In the genomic region with DNA sequence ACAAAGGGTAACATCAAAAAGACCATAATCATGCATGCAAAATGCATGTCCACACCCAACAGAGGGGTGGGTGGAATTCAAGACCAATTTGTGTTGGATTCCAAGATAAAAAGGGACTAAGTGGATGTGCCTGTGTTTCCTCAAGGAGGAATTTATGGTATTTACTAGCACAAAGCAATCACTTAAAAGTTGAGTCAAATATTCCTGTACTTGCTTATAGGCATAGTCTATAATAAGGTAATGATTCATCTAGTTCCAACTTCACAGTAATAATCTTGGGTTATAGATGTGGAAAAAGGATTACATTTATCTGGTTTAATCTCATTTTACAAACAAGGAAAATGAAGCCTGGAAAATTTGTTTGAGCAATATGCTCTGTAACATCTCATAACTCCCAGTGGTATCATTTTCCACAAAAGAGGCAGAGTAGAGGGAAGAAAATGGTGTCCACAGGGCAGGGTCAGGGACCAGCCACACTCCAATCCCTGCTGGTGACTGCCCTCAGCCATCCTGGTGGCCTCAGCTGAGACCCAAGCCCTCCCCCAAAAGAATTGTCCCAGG, we compare ENCODE assay signal across 15 cellular contexts.
DNase-seq lines count a peak whose midpoint lies in the region; ATAC-seq, FAIRE-seq and TF ChIP-seq lines count a peak whose summit lies in the region.
"Had no signal": no experiment of that assay in that cellular context is flagged by ENCODE, and none has a peak within 500 bp of the region (broad histone marks: within the 10 kb centered on the region; RNA-seq: fewer than 3 reads in every experiment).

No MANE protein-coding gene starts in this region.

- H2AFZ ChIP-seq in astrocyte (ENCODE audit: low read depth, low read length) (no peak overlapping the region), mesenchymal stem cell (ENCODE audit: low read depth, low read length) (no peak overlapping the region)

- no peaks in the 10 kb centered on the region for H3K36me3 ChIP-seq in HUES6 (ENCODE audit: control insufficient read depth, insufficient read depth, low read length)
- no peaks in the 10 kb centered on the region for H3K36me3 ChIP-seq in astrocyte (ENCODE audit: insufficient read depth, low read length)
- peaks cover 0 to 7% of the 10 kb centered on the region in 2 experiments for H3K36me3 ChIP-seq in mesenchymal stem cell (ENCODE audit: control insufficient read depth in 1 of 2, insufficient read depth in 2 of 2, low read depth in 1 of 2, low read length in 2 of 2)
- H3K36me3 ChIP-seq in testis (ENCODE audit: low read depth, missing control alignments), result no peaks in the 10 kb centered on the region

- peaks cover 74% of the 10 kb centered on the region for H3K79me2 ChIP-seq in astrocyte (ENCODE audit: insufficient read depth, low read length)

- no peak overlapping the region for H3K4me3 ChIP-seq in HUES6 (ENCODE audit: low read depth, low read length)
- no peak overlapping the region for H3K4me3 ChIP-seq in astrocyte (ENCODE audit: insufficient read depth, low read depth, low read length)
- no peak overlapping the region for H3K4me3 ChIP-seq in mesenchymal stem cell (ENCODE audit: insufficient read depth in 1 of 2, low read depth in 1 of 2, low read length in 2 of 2)
- H3K4me3 ChIP-seq in testis, result no peak overlapping the region

- H3K4me1 ChIP-seq in HUES6 (ENCODE audit: control insufficient read depth, insufficient read depth, low read length) (peaks cover 12% of the 10 kb centered on the region), astrocyte (ENCODE audit: insufficient read depth, low read length) (peaks cover 43% of the 10 kb centered on the region), mesenchymal stem cell (ENCODE audit: control insufficient read depth, insufficient read depth, low read depth, low read length) (peaks cover 11% of the 10 kb centered on the region), testis (peaks cover 6% of the 10 kb centered on the region)

- no peak overlapping the region for H4K8ac ChIP-seq in mesenchymal stem cell (ENCODE audit: low read length)

- no peaks in the 10 kb centered on the region for H3K9me3 ChIP-seq in HUES6 (ENCODE audit: control insufficient read depth, insufficient read depth, low read depth, low read length)
- no peaks in the 10 kb centered on the region for H3K9me3 ChIP-seq in astrocyte (ENCODE audit: insufficient read depth, low read depth, low read length)
- no peaks in the 10 kb centered on the region for H3K9me3 ChIP-seq in mesenchymal stem cell (ENCODE audit: control insufficient read depth, low read length)
- no peaks in the 10 kb centered on the region for H3K9me3 ChIP-seq in testis

- no peak overlapping the region for H2BK120ac ChIP-seq in mesenchymal stem cell (ENCODE audit: low read depth, low read length)

- TF ChIP-seq POLR2A in testis (IDR thresholded peaks at IDR 0.05), result no peak

- H3K18ac ChIP-seq in mesenchymal stem cell (ENCODE audit: low read depth in 1 of 2, low read length in 2 of 2), result peak overlapping the region; percentile 26 to 82

- peak overlapping the region; percentile 81 for H4K91ac ChIP-seq in mesenchymal stem cell (ENCODE audit: low read length)

- H3K27me3 Mint-ChIP-seq in astrocyte (ENCODE audit: low read depth, unreplicated experiment), result no peaks in the 10 kb centered on the region
- H3K27me3 Mint-ChIP-seq: activated naive CD8-positive, alpha-beta T cell treated with anti-CD3 and anti-CD28 coated beads, Interleukin-2, amount 50 U/mL, for 24 hours had no signal

- no peak for TF ChIP-seq CTCF in astrocyte (IDR thresholded peaks at IDR 0.05; ENCODE audit: insufficient read depth, low read depth, low read length)
- TF ChIP-seq CTCF in testis (IDR thresholded peaks at IDR 0.05), result no peak

- H3K27ac ChIP-seq in HUES6 (ENCODE audit: low read depth, low read length) (peak overlapping the region; percentile 4; the same call in 1 of the 2 replicates), astrocyte (ENCODE audit: low read depth, low read length) (peak overlapping the region; percentile 78), mesenchymal stem cell (ENCODE audit: low read length, poor library complexity, severe bottlenecking) (peak overlapping the region; percentile 79), testis (no peak overlapping the region)

- H3K27me3 ChIP-seq in HUES6 (ENCODE audit: control insufficient read depth, insufficient read depth, low read length) (no peaks in the 10 kb centered on the region), astrocyte (ENCODE audit: insufficient read depth, low read length) (no peaks in the 10 kb centered on the region), mesenchymal stem cell (ENCODE audit: control insufficient read depth in 1 of 2, insufficient read depth in 1 of 2, low read length in 2 of 2) (no peaks in the 10 kb centered on the region), testis (no peaks in the 10 kb centered on the region)

- peaks cover 10% of the 10 kb centered on the region for H3K36me3 Mint-ChIP-seq in astrocyte (ENCODE audit: low read depth, unreplicated experiment)

- H3K4me3 Mint-ChIP-seq in astrocyte (ENCODE audit: unreplicated experiment), result peak overlapping the region; percentile 41
- H3K4me3 Mint-ChIP-seq: activated naive CD8-positive, alpha-beta T cell treated with anti-CD3 and anti-CD28 coated beads, Interleukin-2, amount 50 U/mL, for 24 hours; nephron progenitor cell had no signal

- H2BK5ac ChIP-seq in mesenchymal stem cell (ENCODE audit: low read depth, low read length, poor library complexity, severe bottlenecking), result peak overlapping the region; percentile 22

- H3K27ac Mint-ChIP-seq in astrocyte (ENCODE audit: unreplicated experiment), result peak overlapping the region; percentile 71
- H3K27ac Mint-ChIP-seq: activated naive CD8-positive, alpha-beta T cell treated with anti-CD3 and anti-CD28 coated beads, Interleukin-2, amount 50 U/mL, for 24 hours had no signal

- H3K9me3 Mint-ChIP-seq in astrocyte (ENCODE audit: unreplicated experiment), result no peaks in the 10 kb centered on the region
- H3K9me3 Mint-ChIP-seq: activated naive CD8-positive, alpha-beta T cell treated with anti-CD3 and anti-CD28 coated beads, Interleukin-2, amount 50 U/mL, for 24 hours; nephron progenitor cell had no signal

- peaks cover 51% of the 10 kb centered on the region for H3K4me1 Mint-ChIP-seq in astrocyte (ENCODE audit: low read depth, unreplicated experiment)

- peak overlapping the region; percentile 5 to 93 for H3K4ac ChIP-seq in mesenchymal stem cell (ENCODE audit: low read depth in 1 of 2, low read length in 2 of 2)

- intact Hi-C loops in testis (cut with DNase I; ENCODE audit: low total_unique reads), result no loop called here

- H3K23ac ChIP-seq in mesenchymal stem cell (ENCODE audit: low read length in 2 of 2), result peak overlapping the region in 1 of 2 experiments; percentile 31

- no peak overlapping the region for H2BK15ac ChIP-seq in mesenchymal stem cell (ENCODE audit: low read depth, poor library complexity, severe bottlenecking)

- peak; percentile 52 for FAIRE-seq in astrocyte (lab: Jason Lieb, UNC)
- FAIRE-seq: small intestine had no signal

- peak overlapping the region; percentile 44 to 96 for H2BK12ac ChIP-seq in mesenchymal stem cell (ENCODE audit: low read length in 2 of 2)

- H4K20me1 ChIP-seq in astrocyte (ENCODE audit: insufficient read depth, low read length), result peaks cover 8% of the 10 kb centered on the region

- H3K14ac ChIP-seq in mesenchymal stem cell (ENCODE audit: low read length in 2 of 2), result no peak overlapping the region

- H3K9ac ChIP-seq in HUES6 (ENCODE audit: low read length), result no peak overlapping the region
- peak overlapping the region; percentile 38 for H3K9ac ChIP-seq in astrocyte (ENCODE audit: low read length)
- peak overlapping the region; percentile 12 for H3K9ac ChIP-seq in mesenchymal stem cell (ENCODE audit: low read length)

- peaks cover 16% of the 10 kb centered on the region for H3K79me1 ChIP-seq in mesenchymal stem cell (replicated peaks; ENCODE audit: low read length, poor library complexity, severe bottlenecking)

- H3K4me2 ChIP-seq in astrocyte (ENCODE audit: low read length), result peak overlapping the region; percentile 46
- H3K4me2 ChIP-seq in mesenchymal stem cell (ENCODE audit: low read length, poor library complexity, severe bottlenecking), result no peak overlapping the region

- ATAC-seq in HG02623 (IDR thresholded peaks at IDR 0.05; ENCODE audit: unreplicated experiment), result no peak
- ATAC-seq in HG03196 (IDR thresholded peaks at IDR 0.05; ENCODE audit: unreplicated experiment), result no peak
- ATAC-seq: activated CD4-positive, CD25-positive, alpha-beta regulatory T cell treated with anti-CD3 and anti-CD28 coated beads, Interleukin-2, amount 50 U/mL, for 24 hours; activated naive CD8-positive, alpha-beta T cell treated with anti-CD3 and anti-CD28 coated beads, Interleukin-2, amount 50 U/mL, for 24 hours; left cardiac atrium had no signal

- peak overlapping the region; percentile 71 for H2AK5ac ChIP-seq in mesenchymal stem cell (ENCODE audit: low read length, severe bottlenecking)

- peak; percentile 58 for DNase-seq in AG08395 (ENCODE audit: low spot score)
- DNase-seq in astrocyte (ENCODE audit: low read depth), result peak; percentile 86
- peak; percentile 80 for DNase-seq in mesenchymal stem cell
- DNase-seq in testis, result no peak
- DNase-seq in NCI-H345 (lab: John Stamatoyannopoulos, UW), result no peak
- DNase-seq: activated naive CD8-positive, alpha-beta T cell treated with anti-CD3 and anti-CD28 coated beads, Interleukin-2, amount 50 U/mL, for 24 hours; activated T-cell treated with anti-CD3 and anti-CD28 coated beads for 4 hours; left cardiac atrium; NCI-H2081 treated with DMSO at 0.1 percent for 48 hours; nephron progenitor cell; small intestine had no signal

Comparison
In these comparisons a context has a peak if more than half of its experiments do, and no peak if none do; other contexts are left out.
1. DNase-seq: peak in AG08395 (single experiment), astrocyte (single experiment) and mesenchymal stem cell (single experiment); none in testis (single experiment) and NCI-H345 (single experiment).
2. H3K27ac ChIP-seq: peak in HUES6 (single experiment), astrocyte (single experiment) and mesenchymal stem cell (single experiment); none in testis (0 of 2).